8 cellular contexts compared by ENCODE assay signal in the genomic region with DNA sequence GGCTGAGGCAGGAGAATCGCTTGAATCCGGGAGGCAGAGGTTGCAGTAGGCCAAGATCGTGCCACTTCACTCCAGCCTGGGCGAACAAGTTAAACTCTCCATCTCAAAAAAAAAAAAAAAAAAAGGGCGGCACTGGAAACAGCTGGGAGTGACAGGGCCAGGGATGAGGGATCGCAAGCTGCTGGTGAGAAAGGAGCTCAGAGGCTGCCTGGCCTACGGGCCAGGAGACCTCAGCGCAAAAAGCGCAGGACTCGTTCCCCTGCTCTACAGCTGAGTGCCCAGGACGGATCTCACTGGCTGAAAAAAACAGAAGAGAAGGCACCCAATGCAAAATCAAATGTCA. TPM values are rescaled to one million over a fixed set of nuclear protein-coding genes. Genes with fewer than 3 reads are reported as not detected.
A peak's percentile ranks its signal among the peaks of the same experiment; 100 is the strongest.
DNase-seq lines count a peak whose midpoint lies in the region; ATAC-seq lines count a peak whose summit lies in the region.

No MANE protein-coding gene starts in this region.

- ATAC-seq in HG02610 (IDR thresholded peaks at IDR 0.05; ENCODE audit: unreplicated experiment) = peak; percentile 11
- no peak for ATAC-seq in HG03342 (IDR thresholded peaks at IDR 0.05; ENCODE audit: unreplicated experiment)
- no peak for ATAC-seq in HG03521 (IDR thresholded peaks at IDR 0.05; ENCODE audit: unreplicated experiment)

- peak overlapping the region; percentile 92 for H3K9ac ChIP-seq in ES-I3 (ENCODE audit: low read depth, low read length)
- peak overlapping the region; percentile 77 for H3K9ac ChIP-seq in mucosa of stomach (ENCODE audit: low read length)

- peak overlapping the region; percentile 85 for H3K27ac ChIP-seq in SJSA1
- H3K27ac ChIP-seq in epithelial cell of prostate = peak overlapping the region; percentile 100

- H3K27me3 ChIP-seq in SJSA1 (replicated peaks) = no peaks in the 10 kb centered on the region
- H3K27me3 ChIP-seq in mucosa of stomach (ENCODE audit: control insufficient read depth, insufficient read depth, low read length) = no peaks in the 10 kb centered on the region

- H3K9me3 ChIP-seq in ES-I3 (ENCODE audit: control insufficient read depth, insufficient read depth, low read length) (no peaks in the 10 kb centered on the region), SJSA1 (replicated peaks) (no peaks in the 10 kb centered on the region), mucosa of stomach (ENCODE audit: control insufficient read depth, low read length) (no peaks in the 10 kb centered on the region)

- in situ Hi-C loops in KBM-7 (cut with MboI; ENCODE audit: low pct_unique_long_range_greater_than_20kb, low sequenced_read_pairs) = no loop called here

- peak overlapping the region; percentile 88 for H3K4me3 ChIP-seq in SJSA1
- peak overlapping the region; percentile 39 for H3K4me3 ChIP-seq in mucosa of stomach (ENCODE audit: low read length)

- DNase-seq in SJSA1 (ENCODE audit: low read depth in 1 of 2, low spot score in 2 of 2) (peak in 1 of 2 experiments; percentile 50), epithelial cell of prostate (ENCODE audit: low read depth, low spot score) (no peak), KBM-7 (no peak)

- H3K36me3 ChIP-seq in ES-I3 (ENCODE audit: insufficient read depth, low read length) (peaks cover 14% of the 10 kb centered on the region; the same call in 1 of the 2 replicates), SJSA1 (peaks cover 61% of the 10 kb centered on the region), mucosa of stomach (ENCODE audit: control insufficient read depth, insufficient read depth, low read length) (no peaks in the 10 kb centered on the region)

- H3K4me1 ChIP-seq in ES-I3 (ENCODE audit: insufficient read depth, low read length) = peaks cover 27% of the 10 kb centered on the region
- peaks cover 53% of the 10 kb centered on the region for H3K4me1 ChIP-seq in SJSA1 (replicated peaks)
- peaks cover 51% of the 10 kb centered on the region for H3K4me1 ChIP-seq in mucosa of stomach (ENCODE audit: control insufficient read depth, insufficient read depth, low read length)

RNA-seq across cellular contexts. Expression of a gene that starts 0.7 kb away (rescaled TPM):
- total RNA-seq in SJSA1 (2014; rRNA removed; shearing (Covaris generic)) = 61.9 and 124 TPM in 2 replicates
